Comparison of ENCODE assay signal across 1 cellular context in genomic region chr16:10405386-10405939, GRCh38.
TF ChIP-seq lines count a peak whose summit lies in the region.

No MANE protein-coding gene starts in this region.

TF ChIP-seq in HepG2, 621 proteins besides CTCF, POLR2A, EP300 and RAD21 (continued from another document and continues in another):
- TF ChIP-seq ZHX2 (IDR thresholded peaks at IDR 0.05; ENCODE audit: low read depth) (no peak), ZHX2 (CRISPR knock-in tag; IDR thresholded peaks at IDR 0.05; ENCODE audit: borderline replicate concordance) (0 out of 2 replicates have a peak, but pooled peaks have one; percentile 38), PTBP1 (IDR thresholded peaks at IDR 0.05; ENCODE audit: low read depth, low read length, poor library complexity, severe bottlenecking) (no peak), SPEN (CRISPR knock-in tag; IDR thresholded peaks at IDR 0.05; ENCODE audit: low read depth) (peak; percentile 50; the same call in 1 of the 2 replicates), ISL2 (CRISPR knock-in tag; IDR thresholded peaks at IDR 0.05) (no peak), ZNF766 (CRISPR knock-in tag; IDR thresholded peaks at IDR 0.05; ENCODE audit: borderline replicate concordance) (no peak), REST (IDR thresholded peaks at IDR 0.05; ENCODE audit: borderline replicate concordance in 1 of 2, low read depth in 1 of 2, low read length in 2 of 2) (no peak), BCLAF1 (IDR thresholded peaks at IDR 0.05) (no peak), ZNF724P (CRISPR knock-in tag; IDR thresholded peaks at IDR 0.05; ENCODE audit: borderline replicate concordance) (no peak), ZNF552 (CRISPR knock-in tag; IDR thresholded peaks at IDR 0.05; ENCODE audit: borderline replicate concordance) (no peak), ZNF180 (CRISPR knock-in tag; IDR thresholded peaks at IDR 0.05; ENCODE audit: borderline replicate concordance, low read depth) (no peak), GPBP1L1 (CRISPR knock-in tag; IDR thresholded peaks at IDR 0.05) (no peak), ATF4 (CRISPR knock-in tag; IDR thresholded peaks at IDR 0.05) (no peak), ZSCAN9 (CRISPR knock-in tag; IDR thresholded peaks at IDR 0.05; ENCODE audit: borderline replicate concordance) (no peak), ZFY (CRISPR knock-in tag; IDR thresholded peaks at IDR 0.05) (peak; percentile 38; the same call in 1 of the 2 replicates), ZNF777 (CRISPR knock-in tag; IDR thresholded peaks at IDR 0.05) (no peak), MATR3 (CRISPR knock-in tag; IDR thresholded peaks at IDR 0.05) (no peak), ZNF879 (CRISPR knock-in tag; IDR thresholded peaks at IDR 0.05) (no peak), SOX13 (IDR thresholded peaks at IDR 0.05) (no peak), SOX13 (CRISPR knock-in tag; conservative IDR thresholded peaks at IDR 0.05 in 1 of 2, IDR thresholded peaks at IDR 0.05 in 1 of 2) (peak in 1 of 2 experiments; percentile 86; a peak in 2 of 4 replicates), POLR2G (IDR thresholded peaks at IDR 0.05; ENCODE audit: low read depth, low read length) (no peak), ZFAT (CRISPR knock-in tag; conservative IDR thresholded peaks at IDR 0.05) (no peak), ZNF383 (CRISPR knock-in tag; IDR thresholded peaks at IDR 0.05; ENCODE audit: borderline replicate concordance) (no peak), MXD1 (CRISPR knock-in tag; IDR thresholded peaks at IDR 0.05) (no peak), ZBTB20 (CRISPR knock-in tag; IDR thresholded peaks at IDR 0.05; ENCODE audit: borderline replicate concordance, low read depth) (peak; percentile 28; the same call in 1 of the 2 replicates), HNF4G (IDR thresholded peaks at IDR 0.05; ENCODE audit: borderline replicate concordance, low read depth, low read length) (no peak), HNF4G (CRISPR knock-in tag; IDR thresholded peaks at IDR 0.05; ENCODE audit: borderline replicate concordance, low read depth) (no peak; the same call in 1 of the 2 replicates), GZF1 (CRISPR knock-in tag; IDR thresholded peaks at IDR 0.05) (no peak), ZNF510 (CRISPR knock-in tag; IDR thresholded peaks at IDR 0.05; ENCODE audit: low read depth) (no peak), ZNF770 (CRISPR knock-in tag; IDR thresholded peaks at IDR 0.05) (no peak), ARHGAP35 (CRISPR knock-in tag; IDR thresholded peaks at IDR 0.05; ENCODE audit: borderline replicate concordance) (no peak), AFF4 (CRISPR knock-in tag; IDR thresholded peaks at IDR 0.05) (no peak), ZNF816 (CRISPR knock-in tag; IDR thresholded peaks at IDR 0.05; ENCODE audit: borderline replicate concordance) (no peak), FIP1L1 (IDR thresholded peaks at IDR 0.05; ENCODE audit: borderline replicate concordance, insufficient read depth, low read depth, low read length) (no peak), ZMYM2 (CRISPR knock-in tag; IDR thresholded peaks at IDR 0.05) (peak; percentile 83), POGZ (CRISPR knock-in tag; IDR thresholded peaks at IDR 0.05) (peak; percentile 79; the same call in 1 of the 2 replicates), ARNTL (CRISPR knock-in tag; IDR thresholded peaks at IDR 0.05) (no peak), KLF12 (CRISPR knock-in tag; IDR thresholded peaks at IDR 0.05; ENCODE audit: borderline replicate concordance) (no peak), ZNF546 (CRISPR knock-in tag; conservative IDR thresholded peaks at IDR 0.05) (no peak), ZNF883 (CRISPR knock-in tag; IDR thresholded peaks at IDR 0.05; ENCODE audit: not compliant biosample characterization) (no peak), SUZ12 (IDR thresholded peaks at IDR 0.05; ENCODE audit: low read depth, low read length) (no peak)
